21 cellular contexts compared by ENCODE assay signal in the genomic region with DNA sequence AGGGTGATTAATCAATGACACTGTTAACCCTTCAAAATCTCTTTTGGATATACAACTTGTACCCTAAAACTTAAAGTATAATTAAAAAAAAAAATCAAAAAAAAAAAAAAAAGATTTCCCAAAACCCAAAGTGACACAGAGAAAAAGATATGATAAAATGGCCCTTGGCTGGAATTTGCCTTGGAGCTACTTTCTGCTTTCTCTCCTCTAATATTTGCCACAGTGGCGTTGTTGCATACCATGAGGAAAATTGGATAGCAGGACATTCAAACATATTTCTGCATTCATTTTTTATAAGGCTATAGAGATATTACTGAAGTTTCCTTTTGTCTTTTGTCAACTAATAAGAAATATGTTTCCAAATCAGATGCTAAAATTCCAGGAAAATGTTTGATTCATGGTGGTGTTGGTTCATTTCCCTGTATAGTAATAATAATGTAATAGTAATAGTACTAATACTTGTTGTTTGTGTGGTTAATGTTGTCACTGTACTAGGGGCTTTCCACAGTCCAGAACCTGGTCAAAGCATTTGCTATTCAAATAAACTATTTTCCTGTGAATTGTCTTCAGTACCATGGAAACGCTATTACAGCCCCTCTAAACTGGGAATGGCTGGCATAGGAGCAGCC.
DNase-seq lines count a peak whose midpoint lies in the region; ATAC-seq, FAIRE-seq and TF ChIP-seq lines count a peak whose summit lies in the region.
"Had no signal": no experiment of that assay in that cellular context is flagged by ENCODE, and none has a peak within 500 bp of the region (broad histone marks: within the 10 kb centered on the region; RNA-seq: fewer than 3 reads in every experiment).

No MANE protein-coding gene starts in this region.

- H3K27ac ChIP-seq in PC-3 (ENCODE audit: low read length) (peak overlapping the region; percentile 8; the same call in 1 of the 2 replicates), right lobe of liver (no peak overlapping the region)
- H3K27ac ChIP-seq: uterus had no signal

- no peaks in the 10 kb centered on the region for H3K79me2 ChIP-seq in PC-3 (ENCODE audit: low read length)

- peak; percentile 33 for ATAC-seq in GM21447 (IDR thresholded peaks at IDR 0.05; ENCODE audit: unreplicated experiment)
- ATAC-seq in PC-3, result no peak
- ATAC-seq in right lobe of liver, result no peak

- peak overlapping the region; percentile 94 for H3K27ac Mint-ChIP-seq in glutamatergic neuron (ENCODE audit: unreplicated experiment)
- H3K27ac Mint-ChIP-seq in activated CD4-positive, alpha-beta memory T cell treated with anti-CD3 and anti-CD28 coated beads, Interleukin-2, amount 10 ng/mL, durations not matched to agents 7 days and 5 days, result no peak overlapping the region
- H3K27ac Mint-ChIP-seq: activated naive CD8-positive, alpha-beta T cell treated with anti-CD3 and anti-CD28 coated beads, Interleukin-2, amount 50 U/mL, for 24 hours; activated T-cell treated with anti-CD3 and anti-CD28 coated beads, Interleukin-2, amount 50 U/mL, for 24 hours; H9; T-helper 2 cell treated with Interferon-gamma antibody and Interleukin-4, amounts not matched to agents 5 μg/mL and 100 μg/mL, for 36 hours had no signal

- H3K36me3 Mint-ChIP-seq in glutamatergic neuron (ENCODE audit: unreplicated experiment), result no peaks in the 10 kb centered on the region
- H3K36me3 Mint-ChIP-seq in activated CD4-positive, alpha-beta memory T cell treated with anti-CD3 and anti-CD28 coated beads, Interleukin-2, amount 10 ng/mL, durations not matched to agents 7 days and 5 days (ENCODE audit: low read depth), result peaks cover 2% of the 10 kb centered on the region

- H3K36me3 ChIP-seq in PC-3 (ENCODE audit: low read depth, low read length), result no peaks in the 10 kb centered on the region
- H3K36me3 ChIP-seq in right lobe of liver, result no peaks in the 10 kb centered on the region
- H3K36me3 ChIP-seq: uterus had no signal

- no peak overlapping the region for H2AFZ ChIP-seq in PC-3 (ENCODE audit: low read length)

- DNase-seq in GM12865 (ENCODE audit: low read depth), result peak; percentile 54
- DNase-seq in PC-3, result no peak
- no peak for DNase-seq in glutamatergic neuron
- no peak for DNase-seq in activated CD4-positive, alpha-beta memory T cell treated with anti-CD3 and anti-CD28 coated beads, Interleukin-2, amount 10 ng/mL, durations not matched to agents 7 days and 5 days
- no peak for DNase-seq in right lobe of liver
- no peak for DNase-seq in SK-N-DZ (ENCODE audit: low spot score)
- DNase-seq in GM19239 (ENCODE audit: insufficient read length, low spot score), result no peak
- DNase-seq: activated CD4-positive, alpha-beta T cell treated with anti-CD3 and anti-CD28 coated beads for 4 hours; activated naive CD8-positive, alpha-beta T cell treated with anti-CD3 and anti-CD28 coated beads, Interleukin-2, amount 50 U/mL, for 24 hours; activated T-cell treated with anti-CD3 and anti-CD28 coated beads, Interleukin-2, amount 50 U/mL, for 24 hours; H9; midbrain; NCI-H524 treated with DMSO at 0.1 percent for 48 hours; nucleus accumbens; stimulated activated naive CD4-positive, alpha-beta T cell; uterus had no signal

- no peak overlapping the region for H3K9ac ChIP-seq in PC-3 (ENCODE audit: low read length)

- H3K27me3 ChIP-seq in PC-3 (ENCODE audit: low read length) (no peaks in the 10 kb centered on the region), right lobe of liver (no peaks in the 10 kb centered on the region)
- H3K27me3 ChIP-seq: uterus had no signal

- 71% methylated on average over 2 of the region's 2 CpGs for WGBS in right lobe of liver (ENCODE audit: insufficient coverage, low coverage, low lambda C conversion rate, missing lambda C conversion rate)

- peaks cover 18% of the 10 kb centered on the region for H3K4me1 Mint-ChIP-seq in glutamatergic neuron (ENCODE audit: low read depth, unreplicated experiment)
- H3K4me1 Mint-ChIP-seq in activated CD4-positive, alpha-beta memory T cell treated with anti-CD3 and anti-CD28 coated beads, Interleukin-2, amount 10 ng/mL, durations not matched to agents 7 days and 5 days, result peaks cover 20% of the 10 kb centered on the region

- intact Hi-C loops in PC-3 (cut with micrococcal nuclease), result no loop called here
- intact Hi-C loops in right lobe of liver (cut with DNase I), result no loop called here

- H3K4me1 ChIP-seq in PC-3 (ENCODE audit: insufficient read depth, low read length), result peaks cover 25% of the 10 kb centered on the region
- no peaks in the 10 kb centered on the region for H3K4me1 ChIP-seq in right lobe of liver
- H3K4me1 ChIP-seq: uterus had no signal

- BruUV-seq in PC-3 (replicated peaks; lab: Mats Ljungman, UMichigan), result no TSS peak

- no peaks in the 10 kb centered on the region for H4K20me1 ChIP-seq in PC-3 (ENCODE audit: low read length)

- H3K4me3 ChIP-seq in GM12865 (ENCODE audit: low read depth, low read length) (no peak overlapping the region), PC-3 (ENCODE audit: low read length) (no peak overlapping the region), right lobe of liver (no peak overlapping the region)
- H3K4me3 ChIP-seq: skin epidermis, uterus had no signal

- H3K9me3 ChIP-seq in PC-3 (ENCODE audit: low read length), result no peaks in the 10 kb centered on the region
- H3K9me3 ChIP-seq in right lobe of liver, result no peaks in the 10 kb centered on the region
- H3K9me3 ChIP-seq: uterus had no signal

- CTCF ChIA-PET in PC-3 (lab: Charles Lee), result no interaction called here
- CTCF ChIA-PET in activated CD4-positive, alpha-beta memory T cell treated with anti-CD3 and anti-CD28 coated beads, Interleukin-2, amount 10 ng/mL, durations not matched to agents 7 days and 5 days (lab: Charles Lee), result no interaction called here

- TF ChIP-seq CTCF in GM12865 (IDR thresholded peaks at IDR 0.05; ENCODE audit: insufficient read depth, low read depth, low read length, missing control alignments), result no peak
- TF ChIP-seq CTCF in PC-3 (conservative IDR thresholded peaks at IDR 0.05; ENCODE audit: low read depth, low read length), result no peak
- no peak for TF ChIP-seq CTCF in glutamatergic neuron (IDR thresholded peaks at IDR 0.05; ENCODE audit: partially characterized antibody, unreplicated experiment)
- TF ChIP-seq CTCF in right lobe of liver (IDR thresholded peaks at IDR 0.05), result no peak

- no peaks in the 10 kb centered on the region for H3K9me2 ChIP-seq in PC-3 (replicated peaks; ENCODE audit: low read length)

- FAIRE-seq in GM19239 (lab: Jason Lieb, UNC), result no peak
- FAIRE-seq: GM18507, islet of Langerhans had no signal

- POLR2A ChIA-PET in PC-3 (lab: Charles Lee; ENCODE audit: unreplicated experiment), result interaction anchor here (0.7 kb wide), 1 partner anchor 62 kb away, joined by 5 read pairs; no protein-coding TSS in a partner anchor
- POLR2A ChIA-PET in activated CD4-positive, alpha-beta memory T cell treated with anti-CD3 and anti-CD28 coated beads, Interleukin-2, amount 10 ng/mL, durations not matched to agents 7 days and 5 days (lab: Charles Lee), result interaction anchor here (0.7 kb wide), 1 partner anchor 573 kb away, joined by 3 read pairs; no protein-coding TSS in a partner anchor

- H3K4me3 Mint-ChIP-seq in glutamatergic neuron (ENCODE audit: unreplicated experiment), result peak overlapping the region; percentile 12
- H3K4me3 Mint-ChIP-seq in activated CD4-positive, alpha-beta memory T cell treated with anti-CD3 and anti-CD28 coated beads, Interleukin-2, amount 10 ng/mL, durations not matched to agents 7 days and 5 days, result no peak overlapping the region
- H3K4me3 Mint-ChIP-seq: activated naive CD8-positive, alpha-beta T cell treated with anti-CD3 and anti-CD28 coated beads, Interleukin-2, amount 50 U/mL, for 24 hours; activated T-cell treated with anti-CD3 and anti-CD28 coated beads, Interleukin-2, amount 50 U/mL, for 24 hours; H9; T-helper 2 cell treated with Interferon-gamma antibody and Interleukin-4, amounts not matched to agents 5 μg/mL and 100 μg/mL, for 36 hours had no signal

- peaks cover 1% of the 10 kb centered on the region for H3K27me3 Mint-ChIP-seq in glutamatergic neuron (ENCODE audit: unreplicated experiment)
- H3K27me3 Mint-ChIP-seq in activated CD4-positive, alpha-beta memory T cell treated with anti-CD3 and anti-CD28 coated beads, Interleukin-2, amount 10 ng/mL, durations not matched to agents 7 days and 5 days, result peaks cover 5% of the 10 kb centered on the region

- peak overlapping the region; percentile 14; the same call in 1 of the 2 replicates for H3K4me2 ChIP-seq in PC-3 (ENCODE audit: low read length)

- TF ChIP-seq POLR2A in right lobe of liver (IDR thresholded peaks at IDR 0.05), result no peak

- H3F3A ChIP-seq in PC-3 (ENCODE audit: low read length, unreplicated experiment), result no peaks in the 10 kb centered on the region

- H3K9me3 Mint-ChIP-seq in glutamatergic neuron (ENCODE audit: unreplicated experiment), result peaks cover 6% of the 10 kb centered on the region
- H3K9me3 Mint-ChIP-seq in activated CD4-positive, alpha-beta memory T cell treated with anti-CD3 and anti-CD28 coated beads, Interleukin-2, amount 10 ng/mL, durations not matched to agents 7 days and 5 days, result no peaks in the 10 kb centered on the region
- H3K9me3 Mint-ChIP-seq: activated naive CD8-positive, alpha-beta T cell treated with anti-CD3 and anti-CD28 coated beads, Interleukin-2, amount 50 U/mL, for 24 hours; activated T-cell treated with anti-CD3 and anti-CD28 coated beads, Interleukin-2, amount 50 U/mL, for 24 hours; H9; T-helper 2 cell treated with Interferon-gamma antibody and Interleukin-4, amounts not matched to agents 5 μg/mL and 100 μg/mL, for 36 hours had no signal
